11 cellular contexts compared by ENCODE assay signal in the genomic region with DNA sequence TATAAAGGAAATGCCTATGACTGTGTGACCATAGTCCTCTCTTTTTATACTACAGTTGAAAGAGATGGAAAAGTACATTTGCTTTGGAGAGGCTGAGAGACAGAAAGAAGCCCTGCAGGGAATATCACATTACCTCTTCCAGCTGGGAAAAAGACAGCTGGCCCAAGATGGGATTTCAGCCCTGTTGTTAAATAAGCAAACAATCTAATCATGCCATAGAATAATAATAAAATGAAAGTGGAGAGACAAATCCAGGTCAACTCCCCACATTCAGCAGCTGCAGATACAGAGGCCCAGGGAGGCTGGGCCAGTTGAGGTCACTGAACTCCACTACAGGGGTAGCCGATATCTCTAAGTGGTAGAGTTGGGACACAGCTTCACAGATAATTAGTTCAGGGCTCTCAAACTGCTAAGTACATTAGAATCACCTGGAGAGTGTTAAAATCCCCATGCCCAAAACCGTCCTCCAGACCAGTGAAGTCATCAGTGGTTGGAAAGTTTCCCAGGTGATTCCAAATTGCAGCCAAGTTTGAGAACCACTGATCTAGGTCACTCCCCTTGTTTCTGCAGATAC.
DNase-seq lines count a peak whose midpoint lies in the region; ATAC-seq, FAIRE-seq and TF ChIP-seq lines count a peak whose summit lies in the region.
"Had no signal": no experiment of that assay in that cellular context is flagged by ENCODE, and none has a peak within 500 bp of the region (broad histone marks: within the 10 kb centered on the region; RNA-seq: fewer than 3 reads in every experiment).

No MANE protein-coding gene starts in this region.

- ATAC-seq in Right ventricle myocardium inferior (peak; percentile 96), HG02970 (IDR thresholded peaks at IDR 0.05; ENCODE audit: low FRiP score, unreplicated experiment) (no peak)
- ATAC-seq: A549 had no signal

- H3K4me3 ChIP-seq in astrocyte (ENCODE audit: insufficient read depth, low read depth, low read length) = no peak overlapping the region
- H3K4me3 ChIP-seq: A549, SK-N-MC had no signal

- peaks cover 30% of the 10 kb centered on the region for H3K4me1 Mint-ChIP-seq in astrocyte (ENCODE audit: low read depth, unreplicated experiment)
- H3K4me1 Mint-ChIP-seq in activated T-helper 2 cell treated with anti-CD3 and anti-CD28 coated beads, Interferon-gamma antibody, Interleukin-2, Interleukin-4, amounts not matched to agents 10 μg/mL and 5 μg/mL and 100 μg/mL, durations not matched to agents 14 hours and 24 hours and 36 hours (ENCODE audit: low read depth) = peaks cover 23% of the 10 kb centered on the region

- H2AFZ ChIP-seq in astrocyte (ENCODE audit: low read depth, low read length) = no peak overlapping the region

- H3K9me3 Mint-ChIP-seq in astrocyte (ENCODE audit: unreplicated experiment) = no peaks in the 10 kb centered on the region
- peaks cover 4% of the 10 kb centered on the region for H3K9me3 Mint-ChIP-seq in activated T-helper 2 cell treated with anti-CD3 and anti-CD28 coated beads, Interferon-gamma antibody, Interleukin-2, Interleukin-4, amounts not matched to agents 10 μg/mL and 5 μg/mL and 100 μg/mL, durations not matched to agents 14 hours and 24 hours and 36 hours

- FAIRE-seq in astrocyte (lab: Jason Lieb, UNC) = no peak
- FAIRE-seq: A549 had no signal

- H3K4me3 Mint-ChIP-seq in astrocyte (ENCODE audit: unreplicated experiment) = no peak overlapping the region
- no peak overlapping the region for H3K4me3 Mint-ChIP-seq in activated T-helper 2 cell treated with anti-CD3 and anti-CD28 coated beads, Interferon-gamma antibody, Interleukin-2, Interleukin-4, amounts not matched to agents 10 μg/mL and 5 μg/mL and 100 μg/mL, durations not matched to agents 14 hours and 24 hours and 36 hours (ENCODE audit: low read depth)

- peaks cover 19% of the 10 kb centered on the region for H3K4me1 ChIP-seq in astrocyte (ENCODE audit: insufficient read depth, low read length)

- H3K36me3 Mint-ChIP-seq in astrocyte (ENCODE audit: low read depth, unreplicated experiment) = no peaks in the 10 kb centered on the region
- H3K36me3 Mint-ChIP-seq in activated T-helper 2 cell treated with anti-CD3 and anti-CD28 coated beads, Interferon-gamma antibody, Interleukin-2, Interleukin-4, amounts not matched to agents 10 μg/mL and 5 μg/mL and 100 μg/mL, durations not matched to agents 14 hours and 24 hours and 36 hours (ENCODE audit: low read depth) = no peaks in the 10 kb centered on the region

- H3K36me3 ChIP-seq in astrocyte (ENCODE audit: insufficient read depth, low read length) = no peaks in the 10 kb centered on the region

- DNase-seq in Right ventricle myocardium inferior (ENCODE audit: missing footprints) (no peak), cardiac septum (ENCODE audit: low spot score) (no peak), astrocyte (ENCODE audit: low read depth) (peak; percentile 71), left kidney (ENCODE audit: low read depth, low spot score) (peak; percentile 82), SKM-1 treated with dmso at 0.1 percent for 144 hours (lab: John Stamatoyannopoulos, UW; ENCODE audit: unreplicated experiment) (no peak), 8988T (no peak)
- no peak for DNase-seq in activated T-helper 2 cell treated with anti-CD3 and anti-CD28 coated beads, Interferon-gamma antibody, Interleukin-2, Interleukin-4, amounts not matched to agents 10 μg/mL and 5 μg/mL and 100 μg/mL, durations not matched to agents 14 hours and 24 hours and 36 hours (ENCODE audit: low spot score)
- DNase-seq: activated effector memory CD4-positive, alpha-beta T cell treated with anti-CD3 and anti-CD28 coated beads, Interleukin-2, amount 50 U/mL, for 16 hours had no signal

- no peaks in the 10 kb centered on the region for H3K79me2 ChIP-seq in astrocyte (ENCODE audit: insufficient read depth, low read length)

- no peaks in the 10 kb centered on the region for H3K27me3 Mint-ChIP-seq in astrocyte (ENCODE audit: low read depth, unreplicated experiment)
- peaks cover 2% of the 10 kb centered on the region for H3K27me3 Mint-ChIP-seq in activated T-helper 2 cell treated with anti-CD3 and anti-CD28 coated beads, Interferon-gamma antibody, Interleukin-2, Interleukin-4, amounts not matched to agents 10 μg/mL and 5 μg/mL and 100 μg/mL, durations not matched to agents 14 hours and 24 hours and 36 hours (ENCODE audit: low read depth)

- no peak overlapping the region for H3K27ac ChIP-seq in astrocyte (ENCODE audit: low read depth, low read length)
- H3K27ac ChIP-seq: A549, SK-N-MC had no signal

- no peaks in the 10 kb centered on the region for H3K27me3 ChIP-seq in astrocyte (ENCODE audit: insufficient read depth, low read length)

- no peak overlapping the region for H3K9ac ChIP-seq in astrocyte (ENCODE audit: low read length)

- H3K27ac Mint-ChIP-seq in astrocyte (ENCODE audit: unreplicated experiment) = no peak overlapping the region
- no peak overlapping the region for H3K27ac Mint-ChIP-seq in activated T-helper 2 cell treated with anti-CD3 and anti-CD28 coated beads, Interferon-gamma antibody, Interleukin-2, Interleukin-4, amounts not matched to agents 10 μg/mL and 5 μg/mL and 100 μg/mL, durations not matched to agents 14 hours and 24 hours and 36 hours

- no peaks in the 10 kb centered on the region for H3K9me3 ChIP-seq in astrocyte (ENCODE audit: insufficient read depth, low read depth, low read length)
- H3K9me3 ChIP-seq: A549 had no signal

- TF ChIP-seq CTCF in astrocyte (IDR thresholded peaks at IDR 0.05; ENCODE audit: insufficient read depth, low read depth, low read length) = no peak

- H3K4me2 ChIP-seq in astrocyte (ENCODE audit: low read length) = peak overlapping the region; percentile 50
- H3K4me2 ChIP-seq: A549 had no signal

- H4K20me1 ChIP-seq in astrocyte (ENCODE audit: insufficient read depth, low read length) = no peaks in the 10 kb centered on the region

- intact Hi-C loops in Right ventricle myocardium inferior (cut with DNase I) (loop anchor here (2.0 to 10.0 kb wide), 3 partner anchors 41 to 107 kb away; a partner anchor contains a TSS), cardiac septum (cut with DNase I) (loop anchor here (5.0 kb wide), 1 partner anchor 41 kb away; no protein-coding TSS in a partner anchor)
- intact Hi-C loops in activated T-helper 2 cell treated with anti-CD3 and anti-CD28 coated beads, Interferon-gamma antibody, Interleukin-2, Interleukin-4, amounts not matched to agents 10 μg/mL and 5 μg/mL and 100 μg/mL, durations not matched to agents 14 hours and 24 hours and 36 hours (cut with micrococcal nuclease) = no loop called here

Comparison
In these comparisons a context has a peak if more than half of its experiments do, and no peak if none do; other contexts are left out.
1. DNase-seq: peak in astrocyte (single experiment) and left kidney (single experiment); none in Right ventricle myocardium inferior (single experiment), cardiac septum (single experiment), activated T-helper 2 cell treated with anti-CD3 and anti-CD28 coated beads, Interferon-gamma antibody, Interleukin-2, Interleukin-4, amounts not matched to agents 10 μg/mL and 5 μg/mL and 100 μg/mL, durations not matched to agents 14 hours and 24 hours and 36 hours (single experiment), SKM-1 treated with dmso at 0.1 percent for 144 hours (single experiment) and 8988T (single experiment).